In the genomic region with DNA sequence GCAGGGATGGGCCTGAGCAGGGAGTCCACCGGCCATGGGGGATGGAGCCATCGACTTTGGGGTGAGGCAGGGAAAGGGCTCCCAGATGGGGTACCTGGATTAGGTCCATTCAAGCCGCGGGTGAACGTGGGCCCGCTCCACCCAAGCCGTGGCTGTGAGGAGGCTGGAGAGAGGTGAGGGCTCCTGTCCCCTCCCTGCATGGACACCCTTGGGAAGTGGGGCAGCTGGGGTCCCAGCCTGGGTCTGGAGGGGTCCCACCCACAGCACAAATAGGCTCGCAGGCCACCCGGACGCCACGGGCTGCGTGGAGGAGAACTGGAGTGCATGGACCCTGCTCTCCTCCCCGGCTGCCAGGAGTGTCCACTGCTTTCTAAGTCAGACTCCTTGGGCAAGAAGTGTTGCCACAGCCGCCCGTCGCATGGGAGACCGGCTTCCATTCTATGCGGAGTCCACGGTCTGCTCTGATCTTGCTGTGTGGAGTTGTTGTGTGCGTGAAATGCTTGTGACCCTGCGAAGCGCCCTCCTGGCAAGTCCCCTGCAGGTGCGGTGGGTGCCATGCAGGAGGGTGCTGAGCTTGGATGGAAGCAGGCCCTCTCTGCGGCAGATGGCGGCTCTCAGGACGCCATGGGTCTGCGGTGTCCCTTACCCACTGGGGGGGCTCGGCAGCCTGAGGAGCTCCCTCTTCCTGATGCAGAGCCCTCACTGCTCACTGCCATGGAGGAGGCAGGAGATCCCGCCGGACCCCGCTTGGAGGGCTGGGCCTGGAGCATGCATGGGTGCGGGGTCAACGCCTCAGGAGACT, we compare ENCODE assay signal across 8 cellular contexts. TPM values are rescaled to one million over a fixed set of nuclear protein-coding genes. Genes with fewer than 3 reads are reported as not detected.
A peak's percentile ranks its signal among the peaks of the same experiment; 100 is the strongest.
DNase-seq lines count a peak whose midpoint lies in the region; ATAC-seq, FAIRE-seq and TF ChIP-seq lines count a peak whose summit lies in the region.

No MANE protein-coding gene starts in this region.

- no peaks in the 10 kb centered on the region for H3K9me2 ChIP-seq in PC-9 (ENCODE audit: insufficient read depth)

- peaks cover 24% of the 10 kb centered on the region for H3F3A ChIP-seq in PC-9 (ENCODE audit: insufficient read depth, low read depth)

- H2AFZ ChIP-seq in PC-9, result no peak overlapping the region

- POLR2A ChIA-PET in CD8-positive, alpha-beta memory T cell (lab: Charles Lee), result interaction anchor here (1.0 to 1.4 kb wide), 3 partner anchors 12 to 141 kb away, joined by 3 to 7 read pairs (median 7); a partner anchor contains a TSS
- POLR2A ChIA-PET in PC-9 (lab: Charles Lee; ENCODE audit: unreplicated experiment), result no interaction called here
- POLR2A ChIA-PET in HEK293T (lab: Yijun Ruan, JAX), result interaction anchor here (1.1 kb wide), 1 partner anchor 140 kb away, joined by 5 to 8 read pairs; a partner anchor contains a TSS

- H3K27me3 ChIP-seq in CD8-positive, alpha-beta memory T cell (ENCODE audit: insufficient read depth, low read length, poor library complexity, severe bottlenecking), result no peaks in the 10 kb centered on the region
- H3K27me3 ChIP-seq in PC-9 (ENCODE audit: insufficient read depth, low read depth) (no peaks in the 10 kb centered on the region), pancreas (no peaks in the 10 kb centered on the region)

- H3K36me3 Mint-ChIP-seq in CD8-positive, alpha-beta memory T cell, result peaks cover 0 to 37% (median 3%) of the 10 kb centered on the region in 3 donors

- H3K9me3 Mint-ChIP-seq in CD8-positive, alpha-beta memory T cell, result no peaks in the 10 kb centered on the region

- no peak for DNase-seq in CD8-positive, alpha-beta memory T cell
- DNase-seq in PC-9 (no peak), epithelial cell of prostate (ENCODE audit: low read depth, low spot score) (no peak), pancreas (peak in 1 of 6 donors; percentile 61), HEK293T (ENCODE audit: extremely low spot score) (no peak), NCI-H526 (lab: John Stamatoyannopoulos, UW) (no peak), SHP77 treated with DMSO at 0.1 percent for 48 hours (lab: John Stamatoyannopoulos, UW) (no peak)

- peaks cover 4% of the 10 kb centered on the region for H3K36me3 ChIP-seq in CD8-positive, alpha-beta memory T cell (ENCODE audit: insufficient read depth, low read length)
- H3K36me3 ChIP-seq in PC-9 (ENCODE audit: low read depth) (no peaks in the 10 kb centered on the region), pancreas (no peaks in the 10 kb centered on the region)

- H3K4me1 Mint-ChIP-seq in CD8-positive, alpha-beta memory T cell, result peaks cover 51 to 65% (median 59%) of the 10 kb centered on the region in 3 donors

- H3K4me1 ChIP-seq in CD8-positive, alpha-beta memory T cell (ENCODE audit: insufficient read depth, low read length), result peaks cover 54% of the 10 kb centered on the region
- H3K4me1 ChIP-seq in PC-9 (replicated peaks; ENCODE audit: insufficient read depth), result peaks cover 35% of the 10 kb centered on the region
- peaks cover 42 to 48% (median 44%) of the 10 kb centered on the region in 3 donors for H3K4me1 ChIP-seq in pancreas

- H3K4me3 Mint-ChIP-seq in CD8-positive, alpha-beta memory T cell, result peak overlapping the region; percentile 83 to 95 (median 93)

- H4K20me1 ChIP-seq in PC-9 (ENCODE audit: insufficient read depth), result peaks cover 51% of the 10 kb centered on the region

- 31 to 32% methylated on average over 33 of the region's 33 CpGs for WGBS in pancreas, 2 donors

- no peak for TF ChIP-seq CTCF in PC-9 (conservative IDR thresholded peaks at IDR 0.05)
- no peak for TF ChIP-seq CTCF in pancreas (IDR thresholded peaks at IDR 0.05)

- H3K27me3 Mint-ChIP-seq in CD8-positive, alpha-beta memory T cell, result peaks cover 0 to 2% of the 10 kb centered on the region in 2 donors

- H3K27ac Mint-ChIP-seq in CD8-positive, alpha-beta memory T cell, result peak overlapping the region; percentile 89 to 97 (median 96)

- CTCF ChIA-PET in CD8-positive, alpha-beta memory T cell (lab: Charles Lee), result interaction anchor here (1.2 to 2.5 kb wide), 3 partner anchors 28 to 165 kb away, joined by 3 to 8 read pairs (median 4); no protein-coding TSS in a partner anchor
- CTCF ChIA-PET in PC-9 (lab: Charles Lee) (no interaction called here), HEK293T (lab: Yijun Ruan, JAX) (interaction anchor here (0.8 kb wide), 1 partner anchor 34 kb away, joined by 3 read pairs; no protein-coding TSS in a partner anchor)

- no TSS peak for BruUV-seq in PC-9 (replicated peaks; lab: Mats Ljungman, UMichigan)

- H3K9me3 ChIP-seq in CD8-positive, alpha-beta memory T cell (ENCODE audit: low read length), result no peaks in the 10 kb centered on the region
- H3K9me3 ChIP-seq in PC-9 (ENCODE audit: insufficient read depth, low read depth) (no peaks in the 10 kb centered on the region), pancreas (no peaks in the 10 kb centered on the region)

- no peak for FAIRE-seq in pancreas (lab: Jason Lieb, UNC)

- peak overlapping the region; percentile 92 for H3K4me2 ChIP-seq in PC-9

- no peak for ATAC-seq in pancreas
- no peak for ATAC-seq in HG02884 (IDR thresholded peaks at IDR 0.05; ENCODE audit: unreplicated experiment)

- peaks cover 66% of the 10 kb centered on the region for H3K79me2 ChIP-seq in PC-9 (ENCODE audit: low read depth)

- H3K27ac ChIP-seq in CD8-positive, alpha-beta memory T cell (ENCODE audit: low read depth, low read length), result peak overlapping the region; percentile 87
- H3K27ac ChIP-seq in PC-9 (0 out of 2 replicates have a peak overlapping the region, but pooled peaks have one; percentile 72), epithelial cell of prostate (peak overlapping the region; percentile 81), pancreas (peak overlapping the region; percentile 87 to 91 (median 88))

- intact Hi-C loops in PC-9 (cut with micrococcal nuclease; ENCODE audit: unreplicated experiment) (loop anchor here (5.0 kb wide), 1 partner anchor 48 kb away; no protein-coding TSS in a partner anchor), pancreas (cut with DNase I) (no loop called here)

- H3K4me3 ChIP-seq in CD8-positive, alpha-beta memory T cell (ENCODE audit: low read length), result peak overlapping the region; percentile 90
- H3K4me3 ChIP-seq in PC-9 (peak overlapping the region; percentile 81), pancreas (peak overlapping the region in 3 of 4 donors; percentile 91 to 100 (median 92))

TF ChIP-seq in HEK293T, 16 proteins besides CTCF, POLR2A, EP300 and RAD21:
- TF ChIP-seq FOXM1 (IDR thresholded peaks at IDR 0.05; ENCODE audit: borderline replicate concordance) (no peak), CTBP1 (IDR thresholded peaks at IDR 0.05; ENCODE audit: borderline replicate concordance) (no peak), LEF1 (IDR thresholded peaks at IDR 0.05; ENCODE audit: borderline replicate concordance) (no peak), NFRKB (IDR thresholded peaks at IDR 0.05) (no peak), HDGF (IDR thresholded peaks at IDR 0.05; ENCODE audit: borderline replicate concordance) (no peak), SP1 (IDR thresholded peaks at IDR 0.05) (no peak)
- TF ChIP-seq, protein P1, sequence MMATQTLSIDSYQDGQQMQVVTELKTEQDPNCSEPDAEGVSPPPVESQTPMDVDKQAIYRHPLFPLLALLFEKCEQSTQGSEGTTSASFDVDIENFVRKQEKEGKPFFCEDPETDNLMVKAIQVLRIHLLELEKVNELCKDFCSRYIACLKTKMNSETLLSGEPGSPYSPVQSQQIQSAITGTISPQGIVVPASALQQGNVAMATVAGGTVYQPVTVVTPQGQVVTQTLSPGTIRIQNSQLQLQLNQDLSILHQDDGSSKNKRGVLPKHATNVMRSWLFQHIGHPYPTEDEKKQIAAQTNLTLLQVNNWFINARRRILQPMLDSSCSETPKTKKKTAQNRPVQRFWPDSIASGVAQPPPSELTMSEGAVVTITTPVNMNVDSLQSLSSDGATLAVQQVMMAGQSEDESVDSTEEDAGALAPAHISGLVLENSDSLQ (IDR thresholded peaks at IDR 0.05), result no peak

RNA-seq across cellular contexts. Expression of a gene that starts 2.0 kb away (rescaled TPM):
- total RNA-seq in CD8-positive, alpha-beta memory T cell, result 100 to 1,000 TPM; 253 TPM
- polyA plus RNA-seq in CD8-positive, alpha-beta memory T cell, result 7.7 TPM
- 122 and 144 TPM in 2 replicates for total RNA-seq in PC-9 (2021)
- total RNA-seq in pancreas, result 10 to 100 TPM; 35.3 to 67.4 (median 48.7) TPM
- 10 to 100 TPM; 63.8 to 64.4 TPM for polyA plus RNA-seq in pancreas

RNA-seq across cellular contexts. Expression of a gene that starts 8.1 kb away (rescaled TPM):
- total RNA-seq in CD8-positive, alpha-beta memory T cell, result 10 to 100 TPM; 29.0 to 29.5 TPM
- 20.4 TPM for polyA plus RNA-seq in CD8-positive, alpha-beta memory T cell
- total RNA-seq in PC-9 (2021) (27.3 and 30.9 TPM in 2 replicates), pancreas (100 to 1,000 TPM in 1 of 6 donors, 10 to 100 TPM in 5; 46.2 to 116 (median 64.4) TPM)
- polyA plus RNA-seq in pancreas, result 100 to 1,000 TPM in 1 of 2 donors, 10 to 100 TPM in 1; 65.2 to 200 TPM

RNA-seq across cellular contexts. Expression of a gene that starts 25.7 kb away (rescaled TPM):
- 100 to 1,000 TPM; 102 to 104 TPM for total RNA-seq in CD8-positive, alpha-beta memory T cell
- 207 TPM for polyA plus RNA-seq in CD8-positive, alpha-beta memory T cell
- total RNA-seq in PC-9 (2021) (67.5 and 83.5 TPM in 2 replicates), pancreas (10 to 100 TPM; 32.1 to 56.3 (median 42.5) TPM)
- 10 to 100 TPM; 57.8 to 70.8 TPM for polyA plus RNA-seq in pancreas

RNA-seq across cellular contexts. Expression of a gene that starts 28.8 kb away (rescaled TPM):
- total RNA-seq in CD8-positive, alpha-beta memory T cell, result 1,000 to 10,000 TPM; 1,485 to 1,540 TPM
- polyA plus RNA-seq in CD8-positive, alpha-beta memory T cell, result 2,756 TPM
- 967 and 1,004 TPM in 2 replicates for total RNA-seq in PC-9 (2021)
- total RNA-seq in pancreas, result 1,000 to 10,000 TPM in 1 of 6 donors, 100 to 1,000 TPM in 5; 596 to 1,125 (median 797) TPM
- 1,000 to 10,000 TPM; 1,641 to 1,709 TPM for polyA plus RNA-seq in pancreas

RNA-seq across cellular contexts. Expression of a gene that starts 40.5 kb away (rescaled TPM):
- total RNA-seq in CD8-positive, alpha-beta memory T cell, result under 1 TPM; 0.09 to 0.11 TPM
- not detected for polyA plus RNA-seq in CD8-positive, alpha-beta memory T cell
- total RNA-seq in PC-9 (2021), result 1.6 and 2.7 TPM in 2 replicates
- under 1 TPM in 5 of 6 donors, not detected in 1; 0.04 to 0.23 (median 0.06) TPM for total RNA-seq in pancreas
- polyA plus RNA-seq in pancreas, result under 1 TPM; 0.05 to 0.27 TPM
